Comparison of ENCODE assay signal across 8 cellular contexts in genomic region chr17:74008196-74008595, GRCh38.
DNase-seq lines count a peak whose midpoint lies in the region; ATAC-seq, FAIRE-seq and TF ChIP-seq lines count a peak whose summit lies in the region.

No MANE protein-coding gene starts in this region.

- no peaks in the 10 kb centered on the region for H3K79me2 ChIP-seq in hepatocyte

- H3K27me3 ChIP-seq in BE2C (no peaks in the 10 kb centered on the region), hepatocyte (no peaks in the 10 kb centered on the region)

- in situ Hi-C loops in GM13977 (cut with MboI; ENCODE audit: low pct_unique_long_range_greater_than_20kb, low sequenced_read_pairs, unreplicated experiment): no loop called here

- no peak overlapping the region for H2AFZ ChIP-seq in hepatocyte

- no peaks in the 10 kb centered on the region for H4K20me1 ChIP-seq in hepatocyte (ENCODE audit: insufficient read depth, poor library complexity, severe bottlenecking)

- H3K4me3 ChIP-seq in BE2C (ENCODE audit: low read depth, low read length) (no peak overlapping the region), hepatocyte (no peak overlapping the region)

- H3K9me3 ChIP-seq in BE2C: no peaks in the 10 kb centered on the region
- no peaks in the 10 kb centered on the region for H3K9me3 ChIP-seq in hepatocyte (ENCODE audit: low read depth)

- TF ChIP-seq POLR2A in GM12891 (IDR thresholded peaks at IDR 0.05; ENCODE audit: low read depth, low read length): no peak

- H3K36me3 ChIP-seq in BE2C (no peaks in the 10 kb centered on the region), hepatocyte (replicated peaks; ENCODE audit: insufficient read depth, low read depth) (no peaks in the 10 kb centered on the region)

- TF ChIP-seq CTCF in BE2C (IDR thresholded peaks at IDR 0.05; ENCODE audit: low read depth, low read length): peak; percentile 42
- peak; percentile 36 for TF ChIP-seq CTCF in GM13977 (IDR thresholded peaks at IDR 0.05; ENCODE audit: extremely low read depth, insufficient read depth, missing control alignments)
- peak; percentile 27 for TF ChIP-seq CTCF in hepatocyte (IDR thresholded peaks at IDR 0.05; ENCODE audit: poor library complexity)

- DNase-seq in BE2C (no peak), GM13977 (ENCODE audit: low spot score) (no peak), RPMI8226 (peak; percentile 22), hepatocyte (ENCODE audit: low spot score) (peak; percentile 36), GM12891 (ENCODE audit: insufficient read length, low spot score) (no peak), HK-2 (ENCODE audit: unreplicated experiment) (no peak), globus pallidus (ENCODE audit: low spot score) (no peak)

- 47% methylated on average over 10 of the region's 10 CpGs for WGBS in hepatocyte (ENCODE audit: low lambda C conversion rate, missing lambda C conversion rate)

- H3K4me1 ChIP-seq in BE2C: peaks cover 31% of the 10 kb centered on the region
- H3K4me1 ChIP-seq in hepatocyte (ENCODE audit: insufficient read depth): peaks cover 10% of the 10 kb centered on the region

- no peak overlapping the region for H3K4me2 ChIP-seq in hepatocyte

- no peak for FAIRE-seq in GM12891 (lab: Jason Lieb, UNC)

- no peak overlapping the region for H3K27ac ChIP-seq in hepatocyte

- no peaks in the 10 kb centered on the region for H3K9me2 ChIP-seq in hepatocyte (replicated peaks; ENCODE audit: insufficient read depth)

- no peak for ATAC-seq in HG03432 (IDR thresholded peaks at IDR 0.05; ENCODE audit: unreplicated experiment)

TF ChIP-seq in GM12891, 5 proteins besides CTCF, POLR2A, EP300 and RAD21:
- TF ChIP-seq PAX5 (IDR thresholded peaks at IDR 0.05; ENCODE audit: insufficient read depth, low read length, severe bottlenecking): no peak
- TF ChIP-seq SPI1 (IDR thresholded peaks at IDR 0.05; ENCODE audit: low read depth, low read length): no peak
- no peak for TF ChIP-seq POLR2AphosphoS5 (IDR thresholded peaks at IDR 0.05; ENCODE audit: low read depth, low read length)
- TF ChIP-seq TAF1 (IDR thresholded peaks at IDR 0.05; ENCODE audit: low read depth, low read length): no peak
- TF ChIP-seq POU2F2 (IDR thresholded peaks at IDR 0.05; ENCODE audit: low read depth, low read length): no peak

Comparison
In these comparisons a context has a peak if more than half of its experiments do, and no peak if none do; other contexts are left out.
1. DNase-seq: peak in RPMI8226 (single experiment) and hepatocyte (single experiment); none in BE2C (single experiment), GM13977 (single experiment), GM12891 (single experiment), HK-2 (single experiment) and globus pallidus (single experiment).
2. Peak in every context shown above with its lines, with median percentiles within 50 percentile points of each other: CTCF ChIP-seq.